ENCODE assay signal across 15 cellular contexts in genomic region chr6:37493047-37493995, GRCh38. TPM values are rescaled to one million over a fixed set of nuclear protein-coding genes. Genes with fewer than 3 reads are reported as not detected.
DNase-seq lines count a peak whose midpoint lies in the region; ATAC-seq, FAIRE-seq and TF ChIP-seq lines count a peak whose summit lies in the region.
"Had no signal": no experiment of that assay in that cellular context is flagged by ENCODE, and none has a peak within 500 bp of the region (broad histone marks: within the 10 kb centered on the region; RNA-seq: fewer than 3 reads in every experiment).

No MANE protein-coding gene starts in this region.

- H2AFZ ChIP-seq in astrocyte (ENCODE audit: low read depth, low read length): no peak overlapping the region

- no peaks in the 10 kb centered on the region for H3K36me3 ChIP-seq in astrocyte (ENCODE audit: insufficient read depth, low read length)
- H3K36me3 ChIP-seq: thoracic aorta had no signal

- no peaks in the 10 kb centered on the region for H3K27me3 ChIP-seq in astrocyte (ENCODE audit: insufficient read depth, low read length)

- H3K4me1 ChIP-seq in astrocyte (ENCODE audit: insufficient read depth, low read length): peaks cover 13% of the 10 kb centered on the region

- peaks cover 57% of the 10 kb centered on the region for H4K20me1 ChIP-seq in astrocyte (ENCODE audit: insufficient read depth, low read length)

- H3K27ac ChIP-seq in astrocyte (ENCODE audit: low read depth, low read length): no peak overlapping the region
- H3K27ac ChIP-seq: thoracic aorta had no signal

- TF ChIP-seq CTCF in astrocyte (IDR thresholded peaks at IDR 0.05; ENCODE audit: insufficient read depth, low read depth, low read length): no peak
- no peak for TF ChIP-seq CTCF in progenitor cell of endocrine pancreas (IDR thresholded peaks at IDR 0.05; ENCODE audit: unreplicated experiment)

- H3K4me1 Mint-ChIP-seq in astrocyte (ENCODE audit: low read depth, unreplicated experiment): peaks cover 15% of the 10 kb centered on the region
- H3K4me1 Mint-ChIP-seq in progenitor cell of endocrine pancreas (ENCODE audit: low read depth): no peaks in the 10 kb centered on the region

- peaks cover 3% of the 10 kb centered on the region for H3K9me3 Mint-ChIP-seq in astrocyte (ENCODE audit: unreplicated experiment)
- no peaks in the 10 kb centered on the region for H3K9me3 Mint-ChIP-seq in progenitor cell of endocrine pancreas (ENCODE audit: low read depth)

- peak overlapping the region; percentile 32 for H3K4me2 ChIP-seq in astrocyte (ENCODE audit: low read length)

- H3K4me3 Mint-ChIP-seq in astrocyte (ENCODE audit: unreplicated experiment) (no peak overlapping the region), progenitor cell of endocrine pancreas (ENCODE audit: low read depth) (no peak overlapping the region)
- H3K4me3 Mint-ChIP-seq: activated CD4-positive, alpha-beta T cell treated with anti-CD3 and anti-CD28 coated beads for 36 hours had no signal

- H3K79me2 ChIP-seq in astrocyte (ENCODE audit: insufficient read depth, low read length): peaks cover 7% of the 10 kb centered on the region

- H3K9me3 ChIP-seq in astrocyte (ENCODE audit: insufficient read depth, low read depth, low read length): no peaks in the 10 kb centered on the region
- H3K9me3 ChIP-seq: mucosa of descending colon, thoracic aorta had no signal

- no peaks in the 10 kb centered on the region for H3K27me3 Mint-ChIP-seq in astrocyte (ENCODE audit: low read depth, unreplicated experiment)
- H3K27me3 Mint-ChIP-seq in progenitor cell of endocrine pancreas: no peaks in the 10 kb centered on the region
- H3K27me3 Mint-ChIP-seq: activated CD4-positive, alpha-beta T cell treated with anti-CD3 and anti-CD28 coated beads for 36 hours had no signal

- DNase-seq in NCI-H1436 (lab: John Stamatoyannopoulos, UW) (peak; percentile 73), NCI-H1436 treated with DMSO at 0.1 percent for 48 hours (lab: John Stamatoyannopoulos, UW) (no peak), NCI-H2107 (lab: John Stamatoyannopoulos, UW) (peak; percentile 67), astrocyte (ENCODE audit: low read depth) (no peak), progenitor cell of endocrine pancreas (ENCODE audit: low spot score, unreplicated experiment) (no peak), HuH-7.5 (ENCODE audit: low spot score) (no peak)
- DNase-seq: 8988T; activated CD4-positive, alpha-beta T cell treated with anti-CD3 and anti-CD28 coated beads for 36 hours; mucosa of descending colon; retina; T-helper 1 cell had no signal

- no peak overlapping the region for H3K4me3 ChIP-seq in astrocyte (ENCODE audit: insufficient read depth, low read depth, low read length)
- H3K4me3 ChIP-seq: mucosa of descending colon, thoracic aorta had no signal

- H3K36me3 Mint-ChIP-seq in astrocyte (ENCODE audit: low read depth, unreplicated experiment) (peaks cover 5% of the 10 kb centered on the region), progenitor cell of endocrine pancreas (ENCODE audit: insufficient read depth) (no peaks in the 10 kb centered on the region)

- no peak for FAIRE-seq in astrocyte (lab: Jason Lieb, UNC)
- FAIRE-seq: D721Med had no signal

- no peak overlapping the region for H3K9ac ChIP-seq in astrocyte (ENCODE audit: low read length)

- H3K27ac Mint-ChIP-seq in astrocyte (ENCODE audit: unreplicated experiment) (no peak overlapping the region), progenitor cell of endocrine pancreas (peak overlapping the region; percentile 52)

- ATAC-seq in GM21515 (IDR thresholded peaks at IDR 0.05; ENCODE audit: unreplicated experiment): no peak
- no peak for ATAC-seq in HG03175 (IDR thresholded peaks at IDR 0.05; ENCODE audit: unreplicated experiment)
- ATAC-seq: activated CD4-positive, alpha-beta T cell treated with anti-CD3 and anti-CD28 coated beads for 36 hours; mucosa of descending colon had no signal

RNA-seq across cellular contexts. Expression of gene CCDC167, which starts 6.4 kb away (rescaled TPM):
- total RNA-seq in astrocyte (24.0 and 31.9 TPM in 2 replicates), progenitor cell of endocrine pancreas (44.1 and 44.9 TPM in 2 replicates)

Comparison
In these comparisons a context has a peak if more than half of its experiments do, and no peak if none do; other contexts are left out.
1. DNase-seq: peak in NCI-H1436 (single experiment) and NCI-H2107 (single experiment); none in NCI-H1436 treated with DMSO at 0.1 percent for 48 hours (single experiment), astrocyte (single experiment), progenitor cell of endocrine pancreas (single experiment) and HuH-7.5 (single experiment).